In the genomic region with DNA sequence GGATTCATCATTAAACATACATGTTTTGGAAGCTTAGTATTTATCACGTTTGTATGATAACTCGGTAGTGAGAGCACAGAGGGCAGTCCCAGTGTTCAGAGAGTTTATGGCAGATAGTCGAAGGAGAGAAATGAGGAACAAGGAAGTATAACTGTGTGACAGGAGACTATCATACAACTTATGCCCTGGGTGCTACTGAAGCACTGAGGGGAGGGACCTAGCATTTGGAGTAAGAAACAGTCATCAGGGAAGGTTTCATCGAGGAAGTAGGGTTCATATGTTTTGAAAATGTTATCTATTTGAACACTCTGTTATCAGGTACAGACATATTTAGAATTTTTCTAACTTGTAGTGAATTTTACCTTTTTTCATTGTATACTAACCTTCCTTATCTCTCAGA, we compare ENCODE assay signal across 24 cellular contexts.
"Had no signal": no experiment of that assay in that cellular context is flagged by ENCODE, and none has a peak within 500 bp of the region (broad histone marks: within the 10 kb centered on the region; RNA-seq: fewer than 3 reads in every experiment).

No MANE protein-coding gene starts in this region.

- ATAC-seq: left colon; left lung; lower lobe of right lung; naive thymus-derived CD8-positive, alpha-beta T cell; pancreas; right cardiac atrium; sciatic nerve; stimulated activated naive B cell treated with anti-CD40 and anti-IgM and Interleukin-4, amounts not matched to agents 10 μg/mL and 1 μg/mL and 100 μg/mL, for 72 hours; stimulated activated naive CD8-positive, alpha-beta T cell treated with anti-CD3 and anti-CD28 coated beads, Interleukin-15, Interleukin-2, amounts not matched to agents 100 U/mL and 50 U/mL, for 24 hours had no signal

- DNase-seq: immature natural killer cell; kidney; left colon; left lung; lower lobe of right lung; mammary epithelial cell; mesenchymal stem cell; naive thymus-derived CD8-positive, alpha-beta T cell; nucleus accumbens; pancreas; posterior cingulate gyrus; retina; right cardiac atrium; stimulated activated CD4-positive, alpha-beta T cell treated with anti-CD3 and anti-CD28 coated beads, Interleukin-12 subunit alpha, Interleukin-12 subunit beta, amount 100 ng/mL, for 4 hours; stimulated activated CD4-positive, alpha-beta T cell treated with anti-CD3 and anti-CD28 coated beads, Interleukin-15, amount 100 ng/mL, for 24 hours; stimulated activated CD4-positive, alpha-beta T cell treated with anti-CD3 and anti-CD28 coated beads, Interleukin-2, amount 100 ng/mL, for 24 hours; stimulated activated CD4-positive, alpha-beta T cell treated with anti-CD3 and anti-CD28 coated beads, Interleukin-4, amount 100 ng/mL, for 1 hour; stimulated activated naive B cell treated with anti-CD40 and anti-IgM and Interleukin-4, amounts not matched to agents 10 μg/mL and 1 μg/mL and 100 μg/mL, for 72 hours; stimulated activated naive CD8-positive, alpha-beta T cell treated with anti-CD3 and anti-CD28 coated beads, Interleukin-15, Interleukin-2, amounts not matched to agents 100 U/mL and 50 U/mL, for 24 hours; stomach; testis; tibial artery; uterus had no signal
